1 cellular context compared by ENCODE assay signal in the genomic region with DNA sequence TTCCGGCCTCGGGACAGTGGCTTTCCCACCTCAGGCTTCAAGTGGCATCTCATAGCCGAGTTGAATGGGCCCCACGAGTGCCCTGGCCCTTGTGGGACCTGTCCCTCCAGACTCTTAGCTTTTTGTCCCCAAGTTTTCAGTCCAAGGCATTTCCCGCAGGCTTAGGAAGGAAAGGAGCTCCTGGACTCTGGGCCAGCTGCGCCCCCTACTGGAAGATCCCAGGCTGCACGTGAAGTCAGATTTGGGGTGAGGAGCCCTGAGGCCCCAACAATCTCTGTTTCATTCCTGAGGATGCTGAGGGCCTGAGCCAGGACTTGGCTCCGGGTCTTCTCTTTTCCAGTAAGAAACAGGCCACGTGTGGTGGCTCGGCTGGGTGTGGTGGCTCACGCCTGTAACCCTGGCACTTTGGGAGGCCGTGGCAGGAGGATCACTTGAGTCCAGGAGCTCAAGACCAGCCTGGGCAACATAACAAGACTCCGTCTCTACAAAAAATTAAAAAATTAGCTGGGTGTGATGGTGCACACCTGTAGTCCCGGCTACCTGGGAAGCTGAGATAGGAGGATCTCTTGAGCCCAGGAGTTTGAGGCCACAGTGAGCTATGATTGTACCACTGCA.
TF ChIP-seq lines count a peak whose summit lies in the region.

No MANE protein-coding gene starts in this region.

TF ChIP-seq in K562, 482 proteins besides CTCF, POLR2A, EP300 and RAD21 (continued from another document):
- TF ChIP-seq, protein P1, sequence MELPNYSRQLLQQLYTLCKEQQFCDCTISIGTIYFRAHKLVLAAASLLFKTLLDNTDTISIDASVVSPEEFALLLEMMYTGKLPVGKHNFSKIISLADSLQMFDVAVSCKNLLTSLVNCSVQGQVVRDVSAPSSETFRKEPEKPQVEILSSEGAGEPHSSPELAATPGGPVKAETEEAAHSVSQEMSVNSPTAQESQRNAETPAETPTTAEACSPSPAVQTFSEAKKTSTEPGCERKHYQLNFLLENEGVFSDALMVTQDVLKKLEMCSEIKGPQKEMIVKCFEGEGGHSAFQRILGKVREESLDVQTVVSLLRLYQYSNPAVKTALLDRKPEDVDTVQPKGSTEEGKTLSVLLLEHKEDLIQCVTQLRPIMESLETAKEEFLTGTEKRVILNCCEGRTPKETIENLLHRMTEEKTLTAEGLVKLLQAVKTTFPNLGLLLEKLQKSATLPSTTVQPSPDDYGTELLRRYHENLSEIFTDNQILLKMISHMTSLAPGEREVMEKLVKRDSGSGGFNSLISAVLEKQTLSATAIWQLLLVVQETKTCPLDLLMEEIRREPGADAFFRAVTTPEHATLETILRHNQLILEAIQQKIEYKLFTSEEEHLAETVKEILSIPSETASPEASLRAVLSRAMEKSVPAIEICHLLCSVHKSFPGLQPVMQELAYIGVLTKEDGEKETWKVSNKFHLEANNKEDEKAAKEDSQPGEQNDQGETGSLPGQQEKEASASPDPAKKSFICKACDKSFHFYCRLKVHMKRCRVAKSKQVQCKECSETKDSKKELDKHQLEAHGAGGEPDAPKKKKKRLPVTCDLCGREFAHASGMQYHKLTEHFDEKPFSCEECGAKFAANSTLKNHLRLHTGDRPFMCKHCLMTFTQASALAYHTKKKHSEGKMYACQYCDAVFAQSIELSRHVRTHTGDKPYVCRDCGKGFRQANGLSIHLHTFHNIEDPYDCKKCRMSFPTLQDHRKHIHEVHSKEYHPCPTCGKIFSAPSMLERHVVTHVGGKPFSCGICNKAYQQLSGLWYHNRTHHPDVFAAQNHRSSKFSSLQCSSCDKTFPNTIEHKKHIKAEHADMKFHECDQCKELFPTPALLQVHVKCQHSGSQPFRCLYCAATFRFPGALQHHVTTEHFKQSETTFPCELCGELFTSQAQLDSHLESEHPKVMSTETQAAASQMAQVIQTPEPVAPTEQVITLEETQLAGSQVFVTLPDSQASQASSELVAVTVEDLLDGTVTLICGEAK (IDR thresholded peaks at IDR 0.05): no peak
- TF ChIP-seq, protein P1 (CRISPR knock-in tag; IDR thresholded peaks at IDR 0.05): no peak
- TF ChIP-seq XRCC5 (IDR thresholded peaks at IDR 0.05; ENCODE audit: low read depth, low read length): peak; percentile 70; the same call in 1 of the 2 replicates
- no peak for TF ChIP-seq NFXL1 (CRISPR knock-in tag; IDR thresholded peaks at IDR 0.05)
- TF ChIP-seq TBL1XR1 (IDR thresholded peaks at IDR 0.05; ENCODE audit: low read length in 2 of 2): no peak
- TF ChIP-seq MAZ (CRISPR knock-in tag; conservative IDR thresholded peaks at IDR 0.05 in 1 of 2, IDR thresholded peaks at IDR 0.05 in 1 of 2): peak in 1 of 2 experiments; percentile 34; a peak in 1 of 4 replicates
- 0 out of 2 replicates have a peak, but pooled peaks have one; percentile 45 for TF ChIP-seq ARID2 (IDR thresholded peaks at IDR 0.05)
- TF ChIP-seq ZNF212 (CRISPR knock-in tag; IDR thresholded peaks at IDR 0.05): no peak
- no peak for TF ChIP-seq ZNF436 (CRISPR knock-in tag; IDR thresholded peaks at IDR 0.05)
- TF ChIP-seq EWSR1 (IDR thresholded peaks at IDR 0.05; ENCODE audit: borderline replicate concordance, low read depth, partially characterized antibody): no peak
- TF ChIP-seq CC2D1A (IDR thresholded peaks at IDR 0.05): 0 out of 2 replicates have a peak, but pooled peaks have one; percentile 47
- TF ChIP-seq FOXK2 (conservative IDR thresholded peaks at IDR 0.05 in 1 of 2, IDR thresholded peaks at IDR 0.05 in 1 of 2; ENCODE audit: low read depth in 2 of 2): no peak
- TF ChIP-seq, protein P2, sequence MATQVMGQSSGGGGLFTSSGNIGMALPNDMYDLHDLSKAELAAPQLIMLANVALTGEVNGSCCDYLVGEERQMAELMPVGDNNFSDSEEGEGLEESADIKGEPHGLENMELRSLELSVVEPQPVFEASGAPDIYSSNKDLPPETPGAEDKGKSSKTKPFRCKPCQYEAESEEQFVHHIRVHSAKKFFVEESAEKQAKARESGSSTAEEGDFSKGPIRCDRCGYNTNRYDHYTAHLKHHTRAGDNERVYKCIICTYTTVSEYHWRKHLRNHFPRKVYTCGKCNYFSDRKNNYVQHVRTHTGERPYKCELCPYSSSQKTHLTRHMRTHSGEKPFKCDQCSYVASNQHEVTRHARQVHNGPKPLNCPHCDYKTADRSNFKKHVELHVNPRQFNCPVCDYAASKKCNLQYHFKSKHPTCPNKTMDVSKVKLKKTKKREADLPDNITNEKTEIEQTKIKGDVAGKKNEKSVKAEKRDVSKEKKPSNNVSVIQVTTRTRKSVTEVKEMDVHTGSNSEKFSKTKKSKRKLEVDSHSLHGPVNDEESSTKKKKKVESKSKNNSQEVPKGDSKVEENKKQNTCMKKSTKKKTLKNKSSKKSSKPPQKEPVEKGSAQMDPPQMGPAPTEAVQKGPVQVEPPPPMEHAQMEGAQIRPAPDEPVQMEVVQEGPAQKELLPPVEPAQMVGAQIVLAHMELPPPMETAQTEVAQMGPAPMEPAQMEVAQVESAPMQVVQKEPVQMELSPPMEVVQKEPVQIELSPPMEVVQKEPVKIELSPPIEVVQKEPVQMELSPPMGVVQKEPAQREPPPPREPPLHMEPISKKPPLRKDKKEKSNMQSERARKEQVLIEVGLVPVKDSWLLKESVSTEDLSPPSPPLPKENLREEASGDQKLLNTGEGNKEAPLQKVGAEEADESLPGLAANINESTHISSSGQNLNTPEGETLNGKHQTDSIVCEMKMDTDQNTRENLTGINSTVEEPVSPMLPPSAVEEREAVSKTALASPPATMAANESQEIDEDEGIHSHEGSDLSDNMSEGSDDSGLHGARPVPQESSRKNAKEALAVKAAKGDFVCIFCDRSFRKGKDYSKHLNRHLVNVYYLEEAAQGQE (CRISPR knock-in tag; IDR thresholded peaks at IDR 0.05; ENCODE audit: low read depth): no peak
- TF ChIP-seq, protein P3, sequence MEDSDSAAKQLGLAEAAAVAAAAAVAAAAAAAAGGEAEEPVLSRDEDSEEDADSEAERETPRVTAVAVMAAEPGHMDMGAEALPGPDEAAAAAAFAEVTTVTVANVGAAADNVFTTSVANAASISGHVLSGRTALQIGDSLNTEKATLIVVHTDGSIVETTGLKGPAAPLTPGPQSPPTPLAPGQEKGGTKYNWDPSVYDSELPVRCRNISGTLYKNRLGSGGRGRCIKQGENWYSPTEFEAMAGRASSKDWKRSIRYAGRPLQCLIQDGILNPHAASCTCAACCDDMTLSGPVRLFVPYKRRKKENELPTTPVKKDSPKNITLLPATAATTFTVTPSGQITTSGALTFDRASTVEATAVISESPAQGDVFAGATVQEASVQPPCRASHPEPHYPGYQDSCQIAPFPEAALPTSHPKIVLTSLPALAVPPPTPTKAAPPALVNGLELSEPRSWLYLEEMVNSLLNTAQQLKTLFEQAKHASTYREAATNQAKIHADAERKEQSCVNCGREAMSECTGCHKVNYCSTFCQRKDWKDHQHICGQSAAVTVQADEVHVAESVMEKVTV (CRISPR knock-in tag; IDR thresholded peaks at IDR 0.05): peak; percentile 75
- TF ChIP-seq, protein P4, sequence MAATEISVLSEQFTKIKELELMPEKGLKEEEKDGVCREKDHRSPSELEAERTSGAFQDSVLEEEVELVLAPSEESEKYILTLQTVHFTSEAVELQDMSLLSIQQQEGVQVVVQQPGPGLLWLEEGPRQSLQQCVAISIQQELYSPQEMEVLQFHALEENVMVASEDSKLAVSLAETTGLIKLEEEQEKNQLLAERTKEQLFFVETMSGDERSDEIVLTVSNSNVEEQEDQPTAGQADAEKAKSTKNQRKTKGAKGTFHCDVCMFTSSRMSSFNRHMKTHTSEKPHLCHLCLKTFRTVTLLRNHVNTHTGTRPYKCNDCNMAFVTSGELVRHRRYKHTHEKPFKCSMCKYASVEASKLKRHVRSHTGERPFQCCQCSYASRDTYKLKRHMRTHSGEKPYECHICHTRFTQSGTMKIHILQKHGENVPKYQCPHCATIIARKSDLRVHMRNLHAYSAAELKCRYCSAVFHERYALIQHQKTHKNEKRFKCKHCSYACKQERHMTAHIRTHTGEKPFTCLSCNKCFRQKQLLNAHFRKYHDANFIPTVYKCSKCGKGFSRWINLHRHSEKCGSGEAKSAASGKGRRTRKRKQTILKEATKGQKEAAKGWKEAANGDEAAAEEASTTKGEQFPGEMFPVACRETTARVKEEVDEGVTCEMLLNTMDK (IDR thresholded peaks at IDR 0.05; ENCODE audit: borderline replicate concordance, insufficient read depth, low read depth, low read length, poor library complexity, severe bottlenecking): peak; percentile 35
- TF ChIP-seq U2AF2 (optimal IDR thresholded peaks at IDR 0.05; ENCODE audit: low read depth, low read length): no peak
- peak; percentile 68 for TF ChIP-seq BHLHE40 (IDR thresholded peaks at IDR 0.05; ENCODE audit: low read length)
- TF ChIP-seq CCAR2 (IDR thresholded peaks at IDR 0.05; ENCODE audit: low read depth, low read length): no peak
- TF ChIP-seq SMARCE1 (IDR thresholded peaks at IDR 0.05): no peak
- TF ChIP-seq ZKSCAN3 (CRISPR knock-in tag; IDR thresholded peaks at IDR 0.05): no peak
- peak; percentile 37; the same call in 1 of the 2 replicates for TF ChIP-seq KLF16 (IDR thresholded peaks at IDR 0.05)
- TF ChIP-seq ZNF57 (CRISPR knock-in tag; IDR thresholded peaks at IDR 0.05): no peak
- peak; percentile 72 for TF ChIP-seq SMC3 (conservative IDR thresholded peaks at IDR 0.05; ENCODE audit: insufficient read depth, low read depth, low read length)
- peak in 1 of 2 experiments; percentile 29; a peak in 1 of 4 replicates for TF ChIP-seq RCOR1 (IDR thresholded peaks at IDR 0.05; ENCODE audit: borderline replicate concordance in 1 of 2, low read depth in 2 of 2, low read length in 2 of 2)
